ENCODE assay signal across 1 cellular context in genomic region chr10:10734356-10735064, GRCh38.
TF ChIP-seq lines count a peak whose summit lies in the region.

No MANE protein-coding gene starts in this region.

TF ChIP-seq in GM23338, 12 proteins besides CTCF, POLR2A, EP300 and RAD21 (continued from another document):
- no peak for TF ChIP-seq ZNF462 (CRISPR knock-in tag; IDR thresholded peaks at IDR 0.05)
- no peak for TF ChIP-seq JUNB (IDR thresholded peaks at IDR 0.05; ENCODE audit: unreplicated experiment)
- no peak for TF ChIP-seq EZH2 (IDR thresholded peaks at IDR 0.05; ENCODE audit: low read depth, unreplicated experiment)
